8 cellular contexts compared by ENCODE assay signal in the genomic region with DNA sequence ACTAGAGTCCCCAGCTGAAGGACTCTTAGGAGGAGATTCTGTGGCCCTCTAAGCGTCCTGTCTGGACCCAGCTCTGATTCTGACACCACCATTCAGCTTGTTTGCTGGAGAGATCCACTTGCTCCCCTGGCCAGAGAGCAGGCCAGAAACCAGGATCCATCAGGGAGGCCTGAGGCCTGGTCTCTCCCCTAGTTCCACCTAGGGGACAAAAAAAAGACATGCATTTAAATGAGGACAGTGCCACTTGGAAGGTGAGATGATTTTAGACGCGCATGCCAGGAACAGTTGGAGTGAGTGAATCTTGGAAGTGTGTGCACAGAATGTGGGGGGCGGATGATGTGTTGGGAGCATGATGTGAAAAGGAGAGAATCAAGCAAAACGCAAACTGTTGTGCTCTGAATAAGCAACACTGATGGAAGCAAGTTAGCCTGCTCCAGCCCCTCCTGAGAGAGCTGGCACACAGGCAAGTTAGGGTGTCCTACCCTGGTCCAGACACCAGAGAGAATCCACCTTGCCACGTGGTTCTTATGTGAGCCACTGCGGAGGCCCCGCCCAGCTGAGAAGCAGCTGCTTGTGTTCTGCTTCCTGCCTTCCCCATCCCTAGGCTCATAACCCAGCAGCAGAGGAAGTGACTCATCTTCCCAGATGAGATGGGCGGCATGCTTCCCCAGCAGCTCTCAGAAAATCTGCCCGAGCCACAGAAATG. TPM values are rescaled to one million over a fixed set of nuclear protein-coding genes. Genes with fewer than 3 reads are reported as not detected.
DNase-seq lines count a peak whose midpoint lies in the region; ATAC-seq and TF ChIP-seq lines count a peak whose summit lies in the region.

No MANE protein-coding gene starts in this region.

- in situ Hi-C loops in IMR-90 (cut with MboI; ENCODE audit: low sequenced_read_pairs), result no loop called here

- no peaks in the 10 kb centered on the region for H3K36me3 ChIP-seq in IMR-90 (ENCODE audit: control insufficient read depth, insufficient read depth, low read length)
- no peaks in the 10 kb centered on the region for H3K36me3 ChIP-seq in heart left ventricle

- H3K27me3 ChIP-seq in IMR-90 (ENCODE audit: control insufficient read depth, insufficient read depth, low read length) (peaks cover 21% of the 10 kb centered on the region), heart left ventricle (peaks cover 0 to 15% (median 0%) of the 10 kb centered on the region in 9 donors)

- H4K5ac ChIP-seq in IMR-90 (ENCODE audit: low read depth, low read length), result peak overlapping the region; percentile 77

- H3K9me3 ChIP-seq in IMR-90 (ENCODE audit: control insufficient read depth, insufficient read depth, low read length) (no peaks in the 10 kb centered on the region), heart left ventricle (no peaks in the 10 kb centered on the region)

- no peak for TF ChIP-seq RAD21 in IMR-90 (IDR thresholded peaks at IDR 0.05; ENCODE audit: low read length)

- H2BK15ac ChIP-seq in IMR-90 (ENCODE audit: low read depth, low read length), result peak overlapping the region; percentile 97; the same call in 1 of the 3 replicates

- peak overlapping the region; percentile 87 for H3K14ac ChIP-seq in IMR-90 (replicated peaks; ENCODE audit: low read depth, low read length)

- peak overlapping the region; percentile 87 for H4K91ac ChIP-seq in IMR-90 (ENCODE audit: insufficient read depth, low read depth, low read length)

- DNase-seq in AG08396 (ENCODE audit: low spot score) (peak; percentile 93), IMR-90 (peak; percentile 95), SW480 (ENCODE audit: low spot score) (peak; percentile 97), heart left ventricle (peak; percentile 75 to 88 (median 87)), sciatic nerve (ENCODE audit: low spot score) (peak; percentile 83)

- 73% methylated on average over 3 of the region's 10 CpGs; no CpG with 5 or more reads in 1 of the 2 experiments for WGBS in IMR-90 (ENCODE audit: extremely low coverage in 2 of 2, insufficient read length in 1 of 2), 2 experiments
- 42 to 53% (median 47%) methylated on average over 6 to 10 of the region's 10 CpGs for WGBS in heart left ventricle, 4 donors

- POLR2A ChIA-PET in IMR-90 (lab: Charles Lee; ENCODE audit: unreplicated experiment), result no interaction called here

- H2BK120ac ChIP-seq in IMR-90 (ENCODE audit: low read depth, low read length), result peak overlapping the region; percentile 86

- peak overlapping the region; percentile 19; the same call in 1 of the 2 replicates for H3K23ac ChIP-seq in IMR-90 (ENCODE audit: low read depth, low read length)

- H3K9ac ChIP-seq in IMR-90 (ENCODE audit: low read depth, low read length), result no peak overlapping the region

- H3K4ac ChIP-seq in IMR-90 (ENCODE audit: low read depth, low read length), result peak overlapping the region; percentile 59

- H3K79me1 ChIP-seq in IMR-90 (ENCODE audit: low read depth in 1 of 2, low read length in 2 of 2), result no peaks in the 10 kb centered on the region

- peak; percentile 63 for ATAC-seq in GM19025 (IDR thresholded peaks at IDR 0.05; ENCODE audit: low read depth, unreplicated experiment)
- peak; percentile 99 for ATAC-seq in IMR-90 (ENCODE audit: low read depth)
- peak; percentile 78 to 95 (median 92) for ATAC-seq in heart left ventricle
- ATAC-seq in sciatic nerve, result peak; percentile 95
- ATAC-seq in HG03135 (IDR thresholded peaks at IDR 0.05; ENCODE audit: unreplicated experiment), result no peak

- CTCF ChIA-PET in IMR-90 (lab: Yijun Ruan, JAX), result interaction anchor here (1.1 to 5.6 kb wide), 5 partner anchors 62 to 120 kb away, joined by 3 to 43 read pairs (median 7); a partner anchor contains a TSS

- no peaks in the 10 kb centered on the region for H3K9me3 Mint-ChIP-seq in activated naive CD8-positive, alpha-beta T cell (ENCODE audit: low read depth)

- intact Hi-C loops in IMR-90 (cut with micrococcal nuclease), result loop anchor here (2.0 kb wide), 1 partner anchor 120 kb away; no protein-coding TSS in a partner anchor
- intact Hi-C loops in heart left ventricle (cut with DNase I), result loop anchor here in 7 of 10 donors (1.0 to 10.0 kb wide), 6 partner anchors 99 to 218 kb away; a partner anchor contains a TSS
- intact Hi-C loops in sciatic nerve (cut with DNase I), result loop anchor here (5.0 to 10.0 kb wide), 2 partner anchors 64 to 102 kb away; a partner anchor contains a TSS

- no peaks in the 10 kb centered on the region for H3K36me3 Mint-ChIP-seq in activated naive CD8-positive, alpha-beta T cell

- peaks cover 36% of the 10 kb centered on the region for H3K4me1 Mint-ChIP-seq in activated naive CD8-positive, alpha-beta T cell (ENCODE audit: low read depth)

- no peak overlapping the region for H2BK5ac ChIP-seq in IMR-90 (ENCODE audit: low read depth, low read length, poor library complexity, severe bottlenecking)

- peak overlapping the region; percentile 62 for H3K4me3 Mint-ChIP-seq in activated naive CD8-positive, alpha-beta T cell

- no peak overlapping the region for H3K56ac ChIP-seq in IMR-90 (ENCODE audit: extremely low read depth, insufficient read depth, low read length)

- H3K27me3 Mint-ChIP-seq in activated naive CD8-positive, alpha-beta T cell, result peaks cover under 1% of the 10 kb centered on the region

- no peak for TF ChIP-seq CTCF in IMR-90 (conservative IDR thresholded peaks at IDR 0.05; ENCODE audit: low read depth, low read length)
- peak in 1 of 12 donors; percentile 9 for TF ChIP-seq CTCF in heart left ventricle (IDR thresholded peaks at IDR 0.05)

- peak overlapping the region; percentile 63 to 88 for H4K8ac ChIP-seq in IMR-90 (ENCODE audit: low read depth in 2 of 2, low read length in 2 of 2)

- TF ChIP-seq POLR2A in IMR-90 (IDR thresholded peaks at IDR 0.05; ENCODE audit: low read depth, low read length) (no peak), heart left ventricle (IDR thresholded peaks at IDR 0.05) (no peak)

- H2AFZ ChIP-seq in IMR-90 (replicated peaks; ENCODE audit: low read length, poor library complexity), result peak overlapping the region; percentile 91

- no peak overlapping the region for H3K4me2 ChIP-seq in IMR-90 (ENCODE audit: low read depth, low read length)

- H4K20me1 ChIP-seq in IMR-90 (ENCODE audit: insufficient read depth, low read length), result no peaks in the 10 kb centered on the region

- peak overlapping the region; percentile 76 for H2BK20ac ChIP-seq in IMR-90 (ENCODE audit: low read depth, low read length)

- peaks cover 5% of the 10 kb centered on the region for H3K9me1 ChIP-seq in IMR-90 (ENCODE audit: insufficient read depth, low read length)

- 0 out of 2 replicates have a peak overlapping the region, but pooled peaks have one; percentile 3 for H3K27ac ChIP-seq in IMR-90 (ENCODE audit: insufficient read depth, low read length)
- peak overlapping the region in 6 of 12 donors; percentile 15 to 83 (median 52) for H3K27ac ChIP-seq in heart left ventricle

- peak overlapping the region; percentile 87 for H2AK9ac ChIP-seq in IMR-90 (replicated peaks; ENCODE audit: low read depth, low read length, poor library complexity)

- H3K27ac Mint-ChIP-seq in activated naive CD8-positive, alpha-beta T cell, result peak overlapping the region; percentile 72

- BruUV-seq in IMR-90 (replicated peaks; lab: Mats Ljungman, UMichigan), result no TSS peak

- H2AK5ac ChIP-seq in IMR-90 (ENCODE audit: low read depth, low read length), result peak overlapping the region; percentile 79; the same call in 1 of the 2 replicates

- H3K18ac ChIP-seq in IMR-90 (ENCODE audit: low read depth, low read length), result 0 out of 2 replicates have a peak overlapping the region, but pooled peaks have one; percentile 17

- H3K4me3 ChIP-seq in IMR-90 (ENCODE audit: insufficient read depth, low read depth, low read length) (no peak overlapping the region), heart left ventricle (no peak overlapping the region)

- dilution Hi-C loops in IMR-90 (cut with HindIII; ENCODE audit: low sequenced_read_pairs, unreplicated experiment), result no loop called here

- H3K4me1 ChIP-seq in IMR-90 (ENCODE audit: control insufficient read depth, insufficient read depth, low read length), result peaks cover 2% of the 10 kb centered on the region; the same call in 1 of the 2 replicates
- H3K4me1 ChIP-seq in heart left ventricle, result peaks cover 0 to 52% (median 16%) of the 10 kb centered on the region in 12 donors

TF ChIP-seq in IMR-90, 13 proteins besides CTCF, POLR2A, EP300 and RAD21 (continues in another document):
- TF ChIP-seq MAFK (IDR thresholded peaks at IDR 0.05; ENCODE audit: low read depth, low read length) (no peak), RFX5 (IDR thresholded peaks at IDR 0.05; ENCODE audit: low read depth, low read length) (no peak), MAZ (IDR thresholded peaks at IDR 0.05; ENCODE audit: borderline replicate concordance, low read depth, low read length) (peak; percentile 24; the same call in 1 of the 2 replicates), CEBPB (IDR thresholded peaks at IDR 0.05; ENCODE audit: low read depth, low read length) (no peak), MXI1 (IDR thresholded peaks at IDR 0.05; ENCODE audit: borderline replicate concordance, low read depth, low read length) (peak; percentile 60; the same call in 1 of the 2 replicates), SMC3 (IDR thresholded peaks at IDR 0.05; ENCODE audit: low read depth, low read length) (peak; percentile 13; the same call in 1 of the 2 replicates), BHLHE40 (IDR thresholded peaks at IDR 0.05; ENCODE audit: low read depth, low read length) (0 out of 2 replicates have a peak, but pooled peaks have one; percentile 56), RCOR1 (IDR thresholded peaks at IDR 0.05; ENCODE audit: insufficient replicate concordance, low read length) (no peak), NFE2L2 (IDR thresholded peaks at IDR 0.05; ENCODE audit: low read depth, low read length) (no peak), CHD1 (IDR thresholded peaks at IDR 0.05; ENCODE audit: low read depth, low read length) (no peak)

RNA-seq across cellular contexts. Expression of a gene that starts 8.0 kb away (rescaled TPM):
- total RNA-seq in IMR-90 (2012; rRNA removed) (not detected in 2 replicates), heart left ventricle (100 to 1,000 TPM in 1 of 9 donors, 10 to 100 TPM in 7, 1 to 10 TPM in 1; 8.1 to 167 (median 18.6) TPM), sciatic nerve (81.1 TPM)
- polyA plus RNA-seq in IMR-90 (2012; rRNA removed) (not detected in 2 replicates), heart left ventricle (1 to 10 TPM; 4.7 to 9.8 TPM)
- polyA plus RNA-seq in IMR-90 (2012; cell fraction: cytosol; rRNA removed), result not detected in 2 replicates
- not detected in 2 replicates for polyA plus RNA-seq in IMR-90 (2012; cell fraction: nucleus; rRNA removed; ENCODE audit: low replicate concordance)

RNA-seq across cellular contexts. Expression of a gene that starts 46.2 kb away (rescaled TPM):
- total RNA-seq in IMR-90 (2012; rRNA removed) (not detected in 2 replicates), heart left ventricle (not detected), sciatic nerve (2.0 TPM)
- polyA plus RNA-seq in IMR-90 (2012; rRNA removed) (not detected in 2 replicates), heart left ventricle (not detected)
- polyA plus RNA-seq in IMR-90 (2012; cell fraction: cytosol; rRNA removed), result not detected in 2 replicates
- not detected in 2 replicates for polyA plus RNA-seq in IMR-90 (2012; cell fraction: nucleus; rRNA removed; ENCODE audit: low replicate concordance)
